In genomic region chr1:77219166-77219887, GRCh38 we compare ENCODE assay signal across 1 cellular context.
TF ChIP-seq lines count a peak whose summit lies in the region.

TSS of gene PIGK (minus strand) at chr1:77219430. CDS start at chr1:77219402, 28 bp downstream.

TF ChIP-seq in HepG2, 621 proteins besides CTCF, POLR2A, EP300 and RAD21 (continued from another document and continues in another):
- no peak for TF ChIP-seq RERE (CRISPR knock-in tag; IDR thresholded peaks at IDR 0.05; ENCODE audit: low read depth)
- TF ChIP-seq THAP7 (CRISPR knock-in tag; IDR thresholded peaks at IDR 0.05) = no peak
- peak in 1 of 2 experiments; percentile 73; a peak in 2 of 4 replicates for TF ChIP-seq KLF16 (CRISPR knock-in tag; IDR thresholded peaks at IDR 0.05)
- no peak for TF ChIP-seq MYNN (CRISPR knock-in tag; IDR thresholded peaks at IDR 0.05; ENCODE audit: low read depth)
- 0 out of 2 replicates have a peak, but pooled peaks have one; percentile 34 for TF ChIP-seq ZNF670 (CRISPR knock-in tag; IDR thresholded peaks at IDR 0.05; ENCODE audit: borderline replicate concordance)
- no peak for TF ChIP-seq ZNF710 (CRISPR knock-in tag; IDR thresholded peaks at IDR 0.05; ENCODE audit: borderline replicate concordance)
- 0 out of 2 replicates have a peak, but pooled peaks have one; percentile 70 for TF ChIP-seq ZNF230 (CRISPR knock-in tag; IDR thresholded peaks at IDR 0.05)
- TF ChIP-seq SOX6 (IDR thresholded peaks at IDR 0.05) = no peak
- peak; percentile 38; the same call in 1 of the 2 replicates for TF ChIP-seq SOX6 (CRISPR knock-in tag; IDR thresholded peaks at IDR 0.05)
- no peak for TF ChIP-seq MTF1 (CRISPR knock-in tag; IDR thresholded peaks at IDR 0.05)
- 0 out of 2 replicates have a peak, but pooled peaks have one; percentile 70 for TF ChIP-seq BRD4 (CRISPR knock-in tag; IDR thresholded peaks at IDR 0.05)
- TF ChIP-seq RNF219 (CRISPR knock-in tag; IDR thresholded peaks at IDR 0.05) = no peak
- no peak for TF ChIP-seq FOXM1 (CRISPR knock-in tag; IDR thresholded peaks at IDR 0.05)
- TF ChIP-seq ZNF18 (CRISPR knock-in tag; IDR thresholded peaks at IDR 0.05; ENCODE audit: insufficient replicate concordance) = no peak
- no peak for TF ChIP-seq FOSL1 (CRISPR knock-in tag; IDR thresholded peaks at IDR 0.05; ENCODE audit: borderline replicate concordance)
- TF ChIP-seq ZNF660 (CRISPR knock-in tag; IDR thresholded peaks at IDR 0.05; ENCODE audit: borderline replicate concordance, low read depth) = no peak
- no peak for TF ChIP-seq ZSCAN20 (CRISPR knock-in tag; IDR thresholded peaks at IDR 0.05; ENCODE audit: borderline replicate concordance)
- no peak for TF ChIP-seq KLF9 (CRISPR knock-in tag; IDR thresholded peaks at IDR 0.05; ENCODE audit: low read depth)
- no peak for TF ChIP-seq RBM22 (optimal IDR thresholded peaks at IDR 0.05; ENCODE audit: low read length)
- no peak for TF ChIP-seq MLLT10 (CRISPR knock-in tag; IDR thresholded peaks at IDR 0.05)
- TF ChIP-seq SPEN (CRISPR knock-in tag; IDR thresholded peaks at IDR 0.05; ENCODE audit: low read depth) = peak; percentile 37; the same call in 1 of the 2 replicates
- peak; percentile 50; the same call in 1 of the 2 replicates for TF ChIP-seq ZNF691 (CRISPR knock-in tag; IDR thresholded peaks at IDR 0.05; ENCODE audit: borderline replicate concordance, low read depth)
- TF ChIP-seq ZSCAN12 (CRISPR knock-in tag; IDR thresholded peaks at IDR 0.05) = no peak
- no peak for TF ChIP-seq ZBTB37 (CRISPR knock-in tag; IDR thresholded peaks at IDR 0.05)
- 0 out of 2 replicates have a peak, but pooled peaks have one; percentile 19 for TF ChIP-seq ISL2 (CRISPR knock-in tag; IDR thresholded peaks at IDR 0.05)
- peak; percentile 84 for TF ChIP-seq FOXA3 (CRISPR knock-in tag; IDR thresholded peaks at IDR 0.05)
- TF ChIP-seq ZMAT5 (CRISPR knock-in tag; IDR thresholded peaks at IDR 0.05; ENCODE audit: borderline replicate concordance, low read depth) = no peak
- TF ChIP-seq U2AF1 (optimal IDR thresholded peaks at IDR 0.05; ENCODE audit: low read depth, low read length) = no peak
- no peak for TF ChIP-seq ZNF382 (CRISPR knock-in tag; IDR thresholded peaks at IDR 0.05; ENCODE audit: borderline replicate concordance)
- peak; percentile 49 for TF ChIP-seq MED1 (CRISPR knock-in tag; IDR thresholded peaks at IDR 0.05)
- TF ChIP-seq ZNF232 (CRISPR knock-in tag; IDR thresholded peaks at IDR 0.05; ENCODE audit: borderline replicate concordance) = 0 out of 2 replicates have a peak, but pooled peaks have one; percentile 28
- no peak for TF ChIP-seq ZNF512 (CRISPR knock-in tag; IDR thresholded peaks at IDR 0.05)
- peak; percentile 70; the same call in 1 of the 2 replicates for TF ChIP-seq TARDBP (CRISPR knock-in tag; IDR thresholded peaks at IDR 0.05)
- TF ChIP-seq EZH2 (conservative IDR thresholded peaks at IDR 0.05; ENCODE audit: low read depth, low read length) = no peak
- TF ChIP-seq ZBTB7A (CRISPR knock-in tag; IDR thresholded peaks at IDR 0.05) = peak; percentile 37; the same call in 1 of the 2 replicates
- no peak for TF ChIP-seq ZNF770 (CRISPR knock-in tag; IDR thresholded peaks at IDR 0.05)
- peak; percentile 78 for TF ChIP-seq SP5 (CRISPR knock-in tag; IDR thresholded peaks at IDR 0.05; ENCODE audit: borderline replicate concordance, low read depth)
- no peak for TF ChIP-seq IKZF1 (IDR thresholded peaks at IDR 0.05)
- TF ChIP-seq ZNF432 (CRISPR knock-in tag; IDR thresholded peaks at IDR 0.05; ENCODE audit: borderline replicate concordance) = no peak
- TF ChIP-seq HOXA9 (CRISPR knock-in tag; IDR thresholded peaks at IDR 0.05; ENCODE audit: borderline replicate concordance) = no peak
- peak; percentile 56 for TF ChIP-seq HNRNPLL (IDR thresholded peaks at IDR 0.05; ENCODE audit: low read depth, low read length, poor library complexity, severe bottlenecking)
